11 cellular contexts compared by ENCODE assay signal in genomic region chr15:77035999-77036471, GRCh38. TPM values are rescaled to one million over a fixed set of nuclear protein-coding genes. Genes with fewer than 3 reads are reported as not detected.
A peak's percentile ranks its signal among the peaks of the same experiment; 100 is the strongest.
DNase-seq lines count a peak whose midpoint lies in the region; ATAC-seq, FAIRE-seq and TF ChIP-seq lines count a peak whose summit lies in the region.
"Had no signal": no experiment of that assay in that cellular context is flagged by ENCODE, and none has a peak within 500 bp of the region (broad histone marks: within the 10 kb centered on the region; RNA-seq: fewer than 3 reads in every experiment).

No MANE protein-coding gene starts in this region.

- H3K9me1 ChIP-seq in K562 (ENCODE audit: control insufficient read depth, insufficient read depth, low read length): peaks cover 4% of the 10 kb centered on the region

- no peaks in the 10 kb centered on the region for H3K27me3 ChIP-seq in K562 (ENCODE audit: control insufficient read depth in 2 of 2, insufficient read depth in 2 of 2, low read length in 2 of 2)
- no peaks in the 10 kb centered on the region for H3K27me3 ChIP-seq in aorta (ENCODE audit: control insufficient read depth in 1 of 2, insufficient read depth in 2 of 2, low read length in 1 of 2)
- H3K27me3 ChIP-seq in HAP-1 (ENCODE audit: low read depth): no peaks in the 10 kb centered on the region
- H3K27me3 ChIP-seq: BLaER1 treated with 17β-estradiol and CSF1 and Interleukin-3, amounts not matched to agents 10 nM and 100 nM had no signal

- FAIRE-seq in K562 (lab: Jason Lieb, UNC): no peak

- BruUV-seq in K562 (replicated peaks; lab: Mats Ljungman, UMichigan): no TSS peak

- H2AFZ ChIP-seq in K562 (ENCODE audit: low read depth, low read length): no peak overlapping the region
- H2AFZ ChIP-seq: parathyroid adenoma had no signal

- H3K4me3 ChIP-seq in K562 (no peak overlapping the region), mucosa of descending colon (no peak overlapping the region), aorta (ENCODE audit: low read length in 2 of 2) (no peak overlapping the region), HAP-1 (no peak overlapping the region)
- H3K4me3 ChIP-seq: tibial artery had no signal

- H3K36me3 Mint-ChIP-seq in stimulated activated naive CD8-positive, alpha-beta T cell treated with anti-CD3 and anti-CD28 coated beads, Interleukin-15, Interleukin-2, amounts not matched to agents 100 ng/mL and 50 ng/mL, for 24 hours (ENCODE audit: low read depth): peaks cover 30% of the 10 kb centered on the region

- H3K27me3 Mint-ChIP-seq in stimulated activated naive CD8-positive, alpha-beta T cell treated with anti-CD3 and anti-CD28 coated beads, Interleukin-15, Interleukin-2, amounts not matched to agents 100 ng/mL and 50 ng/mL, for 24 hours: no peaks in the 10 kb centered on the region

- H3K4me1 Mint-ChIP-seq in stimulated activated naive CD8-positive, alpha-beta T cell treated with anti-CD3 and anti-CD28 coated beads, Interleukin-15, Interleukin-2, amounts not matched to agents 100 ng/mL and 50 ng/mL, for 24 hours (ENCODE audit: low read depth): peaks cover 10% of the 10 kb centered on the region

- 0 out of 3 replicates have a peak, but pooled peaks cover 4% of the 10 kb centered on the region for H3K36me3 ChIP-seq in K562 (ENCODE audit: control insufficient read depth, insufficient read depth, low read length)
- no peaks in the 10 kb centered on the region for H3K36me3 ChIP-seq in mucosa of descending colon (ENCODE audit: low read depth)
- peaks cover 2 to 3% of the 10 kb centered on the region in 2 donors for H3K36me3 ChIP-seq in aorta (ENCODE audit: control insufficient read depth in 1 of 2, insufficient read depth in 2 of 2, low read length in 1 of 2)
- peaks cover 13% of the 10 kb centered on the region for H3K36me3 ChIP-seq in HAP-1 (replicated peaks)

- TF ChIP-seq RAD21 in K562 (CRISPR knock-in tag; conservative IDR thresholded peaks at IDR 0.05 in 1 of 2, IDR thresholded peaks at IDR 0.05 in 1 of 2): no peak

- intact Hi-C loops in K562 (cut with micrococcal nuclease): no loop called here
- intact Hi-C loops in mucosa of descending colon (cut with DNase I, micrococcal nuclease): no loop called here
- intact Hi-C loops in aorta (cut with DNase I): no loop called here

- H3K9me3 Mint-ChIP-seq in stimulated activated naive CD8-positive, alpha-beta T cell treated with anti-CD3 and anti-CD28 coated beads, Interleukin-15, Interleukin-2, amounts not matched to agents 100 ng/mL and 50 ng/mL, for 24 hours: no peaks in the 10 kb centered on the region

- no peak for TF ChIP-seq EP300 in K562 (IDR thresholded peaks at IDR 0.05; ENCODE audit: low read length)

- H3K9me3 ChIP-seq in K562 (replicated peaks; ENCODE audit: control insufficient read depth, insufficient read depth, low read depth, low read length) (no peaks in the 10 kb centered on the region), mucosa of descending colon (no peaks in the 10 kb centered on the region), aorta (ENCODE audit: control insufficient read depth, low read length) (no peaks in the 10 kb centered on the region), HAP-1 (no peaks in the 10 kb centered on the region)
- H3K9me3 ChIP-seq: tibial artery had no signal

- H3K27ac ChIP-seq in K562 (ENCODE audit: extremely low read depth, low read depth, low read length) (no peak overlapping the region), aorta (ENCODE audit: low read depth in 1 of 2, low read length in 2 of 2) (no peak overlapping the region)
- H3K27ac ChIP-seq: parathyroid adenoma, tibial artery had no signal

- CTCF ChIA-PET in K562 (lab: Yijun Ruan, JAX; ENCODE audit: low intra/inter-chr PET ratio): no interaction called here

- H3K79me2 ChIP-seq in K562 (ENCODE audit: control insufficient read depth, insufficient read depth, low read length): no peaks in the 10 kb centered on the region
- H3K79me2 ChIP-seq: parathyroid adenoma had no signal

- POLR2A ChIA-PET in K562 (lab: Yijun Ruan, JAX): interaction anchor here (0.6 kb wide), 2 partner anchors 28 to 271 kb away, joined by 3 read pairs; no protein-coding TSS in a partner anchor

- H3K4me3 Mint-ChIP-seq in stimulated activated naive CD8-positive, alpha-beta T cell treated with anti-CD3 and anti-CD28 coated beads, Interleukin-15, Interleukin-2, amounts not matched to agents 100 ng/mL and 50 ng/mL, for 24 hours: no peak overlapping the region

- 72% methylated on average over 13 of the region's 13 CpGs for WGBS in K562 (ENCODE audit: insufficient coverage, low coverage, missing lambda C conversion rate)
- WGBS in aorta, 2 donors: 74 to 78% methylated on average over 13 of the region's 13 CpGs

- H4K20me1 ChIP-seq in K562 (replicated peaks; ENCODE audit: control insufficient read depth, insufficient read depth, low read length): no peaks in the 10 kb centered on the region

- in situ Hi-C loops in K562 (cut with MboI): no loop called here
- in situ Hi-C loops in HAP-1 (cut with MboI; ENCODE audit: low sequenced_read_pairs): no loop called here

- TF ChIP-seq CTCF in K562 (IDR thresholded peaks at IDR 0.05 in 2 of 3, conservative IDR thresholded peaks at IDR 0.05 in 1 of 3; ENCODE audit: insufficient read depth in 2 of 3, low read depth in 1 of 3, low read length in 3 of 3) (no peak), mucosa of descending colon (IDR thresholded peaks at IDR 0.05) (no peak)

- no peak for ATAC-seq in stimulated activated naive CD8-positive, alpha-beta T cell treated with anti-CD3 and anti-CD28 coated beads, Interleukin-15, Interleukin-2, amounts not matched to agents 100 U/mL and 50 U/mL, for 24 hours
- ATAC-seq in K562 (no peak), mucosa of descending colon (peak; percentile 5), aorta (ENCODE audit: low FRiP score) (peak; percentile 24)

- DNase-seq in stimulated activated naive CD8-positive, alpha-beta T cell treated with anti-CD3 and anti-CD28 coated beads, Interleukin-15, Interleukin-2, amounts not matched to agents 100 U/mL and 50 U/mL, for 24 hours: no peak
- no peak for DNase-seq in K562 (ENCODE audit: extremely low read depth in 1 of 4, low spot score in 3 of 4)
- peak in 1 of 3 donors; percentile 48 for DNase-seq in mucosa of descending colon
- peak; percentile 45 to 55 for DNase-seq in aorta
- DNase-seq in epidermal melanocyte (ENCODE audit: insufficient read length, low spot score): no peak
- DNase-seq in SHP77 treated with DMSO at 0.1 percent for 48 hours (lab: John Stamatoyannopoulos, UW): no peak
- no peak for DNase-seq in HAP-1 (ENCODE audit: low spot score in 2 of 2)

- peaks cover 0 to 27% of the 10 kb centered on the region in 2 experiments; a peak in 1 of 5 replicates for H3K4me1 ChIP-seq in K562 (replicated peaks in 1 of 2; ENCODE audit: control insufficient read depth in 2 of 2, insufficient read depth in 2 of 2, low read length in 2 of 2)
- no peaks in the 10 kb centered on the region for H3K4me1 ChIP-seq in mucosa of descending colon (ENCODE audit: low read depth)
- no peaks in the 10 kb centered on the region for H3K4me1 ChIP-seq in aorta (ENCODE audit: control insufficient read depth in 1 of 2, insufficient read depth in 2 of 2, low read length in 2 of 2)
- H3K4me1 ChIP-seq in HAP-1: no peaks in the 10 kb centered on the region
- H3K4me1 ChIP-seq: parathyroid adenoma had no signal

- H3K4me2 ChIP-seq in K562 (ENCODE audit: insufficient read depth, low read length): no peak overlapping the region
- H3K4me2 ChIP-seq: BLaER1 treated with 17β-estradiol and CSF1 and Interleukin-3, amounts not matched to agents 10 nM and 100 nM had no signal

- no peak for TF ChIP-seq POLR2A in K562 (conservative IDR thresholded peaks at IDR 0.05)

- H3K9ac ChIP-seq in K562 (ENCODE audit: insufficient read depth in 1 of 2, low read depth in 2 of 2, low read length in 2 of 2): no peak overlapping the region
- H3K9ac ChIP-seq: BLaER1 treated with 17β-estradiol and CSF1 and Interleukin-3, amounts not matched to agents 10 nM and 100 nM; parathyroid adenoma had no signal

- H3K27ac Mint-ChIP-seq in stimulated activated naive CD8-positive, alpha-beta T cell treated with anti-CD3 and anti-CD28 coated beads, Interleukin-15, Interleukin-2, amounts not matched to agents 100 ng/mL and 50 ng/mL, for 24 hours: peak overlapping the region; percentile 36

RNA-seq across cellular contexts. Expression of gene TSPAN3, which starts 34.9 kb away (rescaled TPM):
- total RNA-seq in K562 (2011; cell fraction: chromatin; rRNA removed; ENCODE audit: low replicate concordance): 90.2 and 103 TPM in 2 replicates
- total RNA-seq in K562 (2011; cell fraction: nucleolus; rRNA removed): 110 and 114 TPM in 2 replicates
- total RNA-seq in K562 (2011; cell fraction: nucleoplasm; rRNA removed): 163 and 180 TPM in 2 replicates
- total RNA-seq in K562 (2014; rRNA removed): 48.5 and 51.8 TPM in 2 replicates
- 71.1 and 79.7 TPM in 2 replicates for total RNA-seq in K562 (2014; rRNA removed; fragmentation: Illumina TruSeq; extraction: Trizol)
- 69.0 and 71.4 TPM in 2 replicates for total RNA-seq in K562 (2015; rRNA removed; fragmentation: Illumina TruSeq; extraction: Trizol)
- total RNA-seq in K562 (2021): 57.8 and 67.0 TPM in 2 replicates
- polyA plus RNA-seq in K562 (2011; rRNA removed): 116 and 144 TPM in 2 replicates
- 118 and 156 TPM in 2 replicates for polyA plus RNA-seq in K562 (2011; cell fraction: cytosol; rRNA removed)
- 51.9 and 77.1 TPM in 2 replicates for polyA plus RNA-seq in K562 (2011; cell fraction: nucleus; rRNA removed)
- polyA plus RNA-seq in K562 (2012): 61.0 and 74.1 TPM in 2 replicates
- polyA plus RNA-seq in K562 (2014; fragmentation: Illumina TruSeq; extraction: Trizol): 60.7 and 72.8 TPM in 2 replicates
- 10 to 100 TPM; 14.3 to 21.2 TPM for polyA plus RNA-seq in K562 (2014; fragmentation: Nextera tagmentation; extraction: Ambion mirVana)
- 66.8 and 82.4 TPM in 2 replicates for polyA plus RNA-seq in K562 (2014; rRNA removed)
- polyA minus RNA-seq in K562 (2011; rRNA and poly(A)+ RNA removed): 132 and 154 TPM in 2 replicates
- 51.4 and 59.6 TPM in 2 replicates for polyA minus RNA-seq in K562 (2011; cell fraction: cytosol; rRNA and poly(A)+ RNA removed)
- 12.3 and 25.8 TPM in 2 replicates for polyA minus RNA-seq in K562 (2011; cell fraction: nucleus; rRNA and poly(A)+ RNA removed)
- 100 to 1,000 TPM; 419 to 945 (median 666) TPM for total RNA-seq in mucosa of descending colon
- 100 to 1,000 TPM; 106 to 121 TPM for total RNA-seq in aorta
- 100 to 1,000 TPM; 107 to 123 TPM for polyA plus RNA-seq in aorta

RNA-seq across cellular contexts. Expression of gene PSTPIP1, which starts 41.1 kb away (rescaled TPM):
- total RNA-seq in K562 (2011; cell fraction: chromatin; rRNA removed; ENCODE audit: low replicate concordance): not detected in 2 replicates
- not detected in 2 replicates for total RNA-seq in K562 (2011; cell fraction: nucleolus; rRNA removed)
- not detected in 2 replicates for total RNA-seq in K562 (2011; cell fraction: nucleoplasm; rRNA removed)
- total RNA-seq in K562 (2014; rRNA removed): not detected in 2 replicates
- total RNA-seq in K562 (2014; rRNA removed; fragmentation: Illumina TruSeq; extraction: Trizol): not detected in 2 replicates
- total RNA-seq in K562 (2015; rRNA removed; fragmentation: Illumina TruSeq; extraction: Trizol): not detected in 2 replicates
- total RNA-seq in K562 (2021): 0.58 TPM in 1 of 2 replicates, not detected in the other
- polyA plus RNA-seq in K562 (2011; rRNA removed): not detected in 2 replicates
- polyA plus RNA-seq in K562 (2011; cell fraction: cytosol; rRNA removed): 0.12 TPM in 1 of 2 replicates, not detected in the other
- 0.11 and 0.15 TPM in 2 replicates for polyA plus RNA-seq in K562 (2011; cell fraction: nucleus; rRNA removed)
- not detected in 2 replicates for polyA plus RNA-seq in K562 (2012)
- not detected in 2 replicates for polyA plus RNA-seq in K562 (2014; fragmentation: Illumina TruSeq; extraction: Trizol)
- polyA plus RNA-seq in K562 (2014; fragmentation: Nextera tagmentation; extraction: Ambion mirVana): not detected
- not detected in 2 replicates for polyA plus RNA-seq in K562 (2014; rRNA removed)
- polyA minus RNA-seq in K562 (2011; rRNA and poly(A)+ RNA removed): not detected in 2 replicates
- not detected in 2 replicates for polyA minus RNA-seq in K562 (2011; cell fraction: cytosol; rRNA and poly(A)+ RNA removed)
- polyA minus RNA-seq in K562 (2011; cell fraction: nucleus; rRNA and poly(A)+ RNA removed): not detected in 2 replicates
- total RNA-seq in mucosa of descending colon: 1 to 10 TPM; 4.4 to 8.2 (median 6.3) TPM
- total RNA-seq in aorta: 10 to 100 TPM; 14.1 to 42.9 TPM
- polyA plus RNA-seq in aorta: 10 to 100 TPM; 16.5 to 30.4 TPM

Comparison
In these comparisons a context has a peak if more than half of its experiments do, and no peak if none do; other contexts are left out.
1. ATAC-seq: peak in mucosa of descending colon (single experiment) and aorta (single experiment); none in stimulated activated naive CD8-positive, alpha-beta T cell treated with anti-CD3 and anti-CD28 coated beads, Interleukin-15, Interleukin-2, amounts not matched to agents 100 U/mL and 50 U/mL, for 24 hours (single experiment) and K562 (single experiment).
2. DNase-seq: peak in aorta (2 of 2); none in stimulated activated naive CD8-positive, alpha-beta T cell treated with anti-CD3 and anti-CD28 coated beads, Interleukin-15, Interleukin-2, amounts not matched to agents 100 U/mL and 50 U/mL, for 24 hours (single experiment), K562 (0 of 4), epidermal melanocyte (single experiment), SHP77 treated with DMSO at 0.1 percent for 48 hours (single experiment) and HAP-1 (0 of 2).